In the genomic region with DNA sequence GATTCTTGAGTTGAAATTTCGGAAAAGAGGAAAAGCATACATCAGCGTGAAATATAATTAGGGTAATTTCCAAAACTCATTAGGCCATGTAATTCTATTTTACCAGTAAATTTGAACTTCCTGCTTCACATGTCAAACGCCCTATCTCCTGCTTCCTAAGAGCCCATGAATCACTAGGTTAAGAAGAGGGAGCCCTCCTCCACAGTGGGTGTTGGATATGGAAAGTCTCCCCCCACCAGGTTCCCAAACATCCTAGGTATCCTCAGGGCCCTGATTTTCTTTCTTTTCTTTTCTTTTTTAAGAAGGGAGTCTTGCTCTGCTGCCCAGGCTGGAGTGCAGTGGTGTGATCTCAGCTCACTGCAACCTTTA, we compare ENCODE assay signal across 9 cellular contexts.
DNase-seq lines count a peak whose midpoint lies in the region; ATAC-seq, FAIRE-seq and TF ChIP-seq lines count a peak whose summit lies in the region.
"Had no signal": no experiment of that assay in that cellular context is flagged by ENCODE, and none has a peak within 500 bp of the region (broad histone marks: within the 10 kb centered on the region; RNA-seq: fewer than 3 reads in every experiment).

No MANE protein-coding gene starts in this region.

- ATAC-seq in A549: 0 out of 6 replicates have a peak, but pooled peaks of 1 of the 2 experiments have one; percentile 13
- no peak for ATAC-seq in HG03045 (IDR thresholded peaks at IDR 0.05; ENCODE audit: unreplicated experiment)

- H3K27me3 ChIP-seq in fibroblast of lung (ENCODE audit: control insufficient read depth, insufficient read depth, low read length) (no peaks in the 10 kb centered on the region), osteoblast (ENCODE audit: insufficient read depth, low read length) (no peaks in the 10 kb centered on the region)

- CTCF ChIA-PET in A549 (lab: Yijun Ruan, JAX): interaction anchor here (0.9 to 5.5 kb wide), 3 partner anchors 8 to 18 kb away, joined by 3 to 26 read pairs (median 5); no protein-coding TSS in a partner anchor
- CTCF ChIA-PET in RWPE1 (lab: Yijun Ruan, JAX): interaction anchor here (1.8 kb wide), 1 partner anchor 15 kb away, joined by 5 read pairs; no protein-coding TSS in a partner anchor

- TF ChIP-seq RAD21 in A549 (conservative IDR thresholded peaks at IDR 0.05 in 1 of 2, IDR thresholded peaks at IDR 0.05 in 1 of 2): no peak

- DNase-seq in A549 (ENCODE audit: low read depth in 1 of 2, low spot score in 1 of 2) (no peak), RWPE1 (ENCODE audit: low spot score) (no peak), fibroblast of lung (ENCODE audit: low read depth in 2 of 2) (no peak), osteoblast (ENCODE audit: insufficient read length, low spot score, missing footprints) (no peak), superior temporal gyrus (ENCODE audit: extremely low spot score) (no peak), mucosa of gallbladder (ENCODE audit: low spot score) (no peak), ecto neural progenitor cell (ENCODE audit: low spot score) (no peak)
- DNase-seq: NCI-H345 had no signal

- H3K27ac ChIP-seq in A549 (peak overlapping the region; percentile 74 to 83), RWPE1 (peak overlapping the region; percentile 88), fibroblast of lung (ENCODE audit: insufficient read depth, low read length) (peak overlapping the region; percentile 96), osteoblast (ENCODE audit: low read depth, low read length) (peak overlapping the region; percentile 98)

- FAIRE-seq in A549 (lab: Jason Lieb, UNC): no peak

- H2AFZ ChIP-seq in fibroblast of lung (ENCODE audit: low read length) (no peak overlapping the region), osteoblast (ENCODE audit: low read length) (no peak overlapping the region)

- no peak overlapping the region for H3K9ac ChIP-seq in fibroblast of lung (ENCODE audit: insufficient read depth, low read length)

- H3K4me2 ChIP-seq in A549: peak overlapping the region; percentile 56
- H3K4me2 ChIP-seq in fibroblast of lung (ENCODE audit: extremely low read depth, insufficient read depth, low read length): no peak overlapping the region
- H3K4me2 ChIP-seq in osteoblast (ENCODE audit: insufficient read depth, low read length): no peak overlapping the region

- H3K36me3 ChIP-seq in fibroblast of lung (ENCODE audit: control insufficient read depth, insufficient read depth, low read length) (no peaks in the 10 kb centered on the region), osteoblast (ENCODE audit: insufficient read depth, low read length) (no peaks in the 10 kb centered on the region)

- POLR2A ChIA-PET in A549 (lab: Yijun Ruan, JAX) (no interaction called here), RWPE1 (lab: Yijun Ruan, JAX; ENCODE audit: low non-redundant PET) (no interaction called here)

- H3K79me2 ChIP-seq in fibroblast of lung (ENCODE audit: control insufficient read depth, insufficient read depth, low read length) (no peaks in the 10 kb centered on the region), osteoblast (ENCODE audit: insufficient read depth, low read length) (no peaks in the 10 kb centered on the region)

- no peak for TF ChIP-seq EP300 in A549 (IDR thresholded peaks at IDR 0.05)

- WGBS in A549 (ENCODE audit: missing lambda C conversion rate): 80% methylated on average over 3 of the region's 3 CpGs

- H3K4me1 ChIP-seq in A549 (peaks cover 37% of the 10 kb centered on the region), fibroblast of lung (ENCODE audit: control insufficient read depth, extremely low read depth, insufficient read depth, low read length) (peaks cover 29% of the 10 kb centered on the region), osteoblast (ENCODE audit: insufficient read depth, low read length) (peaks cover 33% of the 10 kb centered on the region)

- H3K9me3 ChIP-seq in A549 (no peaks in the 10 kb centered on the region), fibroblast of lung (ENCODE audit: control insufficient read depth, insufficient read depth, low read depth, low read length) (no peaks in the 10 kb centered on the region), osteoblast (ENCODE audit: low read depth, low read length) (no peaks in the 10 kb centered on the region)

- TF ChIP-seq CTCF in A549 (IDR thresholded peaks at IDR 0.05): no peak
- TF ChIP-seq CTCF in RWPE1 (conservative IDR thresholded peaks at IDR 0.05; ENCODE audit: low read depth): no peak
- TF ChIP-seq CTCF in fibroblast of lung (conservative IDR thresholded peaks at IDR 0.05 in 1 of 2, IDR thresholded peaks at IDR 0.05 in 1 of 2; ENCODE audit: low read depth in 1 of 2, low read length in 2 of 2): no peak
- TF ChIP-seq CTCF in osteoblast (IDR thresholded peaks at IDR 0.05; ENCODE audit: extremely low read depth, low read depth, low read length): no peak

- TF ChIP-seq POLR2A in A549 (IDR thresholded peaks at IDR 0.05; ENCODE audit: low read length): no peak

- H3K4me3 ChIP-seq in A549 (no peak overlapping the region), fibroblast of lung (replicated peaks in 1 of 4; ENCODE audit: control extremely low read depth in 1 of 4, insufficient read depth in 1 of 4, low read depth in 3 of 4, low read length in 4 of 4) (no peak overlapping the region), osteoblast (ENCODE audit: insufficient read depth, low read length) (no peak overlapping the region)

- no peaks in the 10 kb centered on the region for H4K20me1 ChIP-seq in fibroblast of lung (ENCODE audit: control insufficient read depth, extremely low read depth, insufficient read depth, low read length)
- no peaks in the 10 kb centered on the region for H4K20me1 ChIP-seq in osteoblast (ENCODE audit: insufficient read depth, low read length)

TF ChIP-seq in A549, 52 proteins besides CTCF, POLR2A, EP300 and RAD21:
- TF ChIP-seq NPAS2 (CRISPR knock-in tag; IDR thresholded peaks at IDR 0.05; ENCODE audit: borderline replicate concordance): no peak
- TF ChIP-seq MAX (IDR thresholded peaks at IDR 0.05): no peak
- TF ChIP-seq, protein P1, sequence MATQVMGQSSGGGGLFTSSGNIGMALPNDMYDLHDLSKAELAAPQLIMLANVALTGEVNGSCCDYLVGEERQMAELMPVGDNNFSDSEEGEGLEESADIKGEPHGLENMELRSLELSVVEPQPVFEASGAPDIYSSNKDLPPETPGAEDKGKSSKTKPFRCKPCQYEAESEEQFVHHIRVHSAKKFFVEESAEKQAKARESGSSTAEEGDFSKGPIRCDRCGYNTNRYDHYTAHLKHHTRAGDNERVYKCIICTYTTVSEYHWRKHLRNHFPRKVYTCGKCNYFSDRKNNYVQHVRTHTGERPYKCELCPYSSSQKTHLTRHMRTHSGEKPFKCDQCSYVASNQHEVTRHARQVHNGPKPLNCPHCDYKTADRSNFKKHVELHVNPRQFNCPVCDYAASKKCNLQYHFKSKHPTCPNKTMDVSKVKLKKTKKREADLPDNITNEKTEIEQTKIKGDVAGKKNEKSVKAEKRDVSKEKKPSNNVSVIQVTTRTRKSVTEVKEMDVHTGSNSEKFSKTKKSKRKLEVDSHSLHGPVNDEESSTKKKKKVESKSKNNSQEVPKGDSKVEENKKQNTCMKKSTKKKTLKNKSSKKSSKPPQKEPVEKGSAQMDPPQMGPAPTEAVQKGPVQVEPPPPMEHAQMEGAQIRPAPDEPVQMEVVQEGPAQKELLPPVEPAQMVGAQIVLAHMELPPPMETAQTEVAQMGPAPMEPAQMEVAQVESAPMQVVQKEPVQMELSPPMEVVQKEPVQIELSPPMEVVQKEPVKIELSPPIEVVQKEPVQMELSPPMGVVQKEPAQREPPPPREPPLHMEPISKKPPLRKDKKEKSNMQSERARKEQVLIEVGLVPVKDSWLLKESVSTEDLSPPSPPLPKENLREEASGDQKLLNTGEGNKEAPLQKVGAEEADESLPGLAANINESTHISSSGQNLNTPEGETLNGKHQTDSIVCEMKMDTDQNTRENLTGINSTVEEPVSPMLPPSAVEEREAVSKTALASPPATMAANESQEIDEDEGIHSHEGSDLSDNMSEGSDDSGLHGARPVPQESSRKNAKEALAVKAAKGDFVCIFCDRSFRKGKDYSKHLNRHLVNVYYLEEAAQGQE (IDR thresholded peaks at IDR 0.05): no peak
- TF ChIP-seq HOXA7 (CRISPR knock-in tag; IDR thresholded peaks at IDR 0.05): no peak
